24 cellular contexts compared by ENCODE assay signal in the genomic region with DNA sequence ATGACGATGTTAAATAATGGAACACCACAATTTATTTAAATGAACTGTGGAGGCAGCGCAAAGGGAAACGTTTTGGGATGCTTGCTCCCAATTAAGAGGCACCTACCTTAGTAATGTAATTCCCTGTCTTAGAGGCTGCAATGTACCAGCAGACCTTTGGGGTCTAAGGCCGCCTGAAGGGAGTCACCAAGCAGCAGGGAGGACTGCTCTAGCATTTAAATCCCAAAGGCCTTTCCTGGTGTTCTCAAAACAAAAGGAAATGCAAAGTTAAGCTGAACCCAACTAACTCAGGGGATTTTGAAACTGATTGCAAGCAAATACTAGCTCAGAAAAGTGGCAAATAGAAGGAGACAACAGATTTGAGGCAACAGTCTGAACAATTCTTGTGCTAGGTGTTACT.
"Had no signal": no experiment of that assay in that cellular context is flagged by ENCODE, and none has a peak within 500 bp of the region (broad histone marks: within the 10 kb centered on the region; RNA-seq: fewer than 3 reads in every experiment).

No MANE protein-coding gene starts in this region.

- ATAC-seq: activated T-cell treated with anti-CD3 and anti-CD28 coated beads, Interleukin-2, amount 50 U/mL, for 72 hours; heart right ventricle; left lung; mucosa of descending colon; natural killer cell treated with Interleukin-12 subunit alpha and Interleukin-12 subunit beta and Interleukin-15 and Interleukin-18, amount 100 ng/mL, for 72 hours; right lobe of liver; stimulated activated naive CD8-positive, alpha-beta T cell treated with anti-CD3 and anti-CD28 coated beads, Interleukin-15, Interleukin-2, amounts not matched to agents 100 U/mL and 50 U/mL, for 24 hours had no signal

- H3K4me3 ChIP-seq: esophagus squamous epithelium, heart right ventricle, left lung, lung, mucosa of descending colon, ovary, right lobe of liver, thoracic aorta had no signal

- H3K36me3 ChIP-seq: esophagus squamous epithelium, heart right ventricle, left lung, neutrophil, ovary, right lobe of liver, thoracic aorta had no signal

- H3K4me1 ChIP-seq: left lung, right lobe of liver had no signal

- H3K9me3 ChIP-seq: esophagus squamous epithelium, left lung, neutrophil, ovary, right lobe of liver, thoracic aorta had no signal

- DNase-seq: activated CD4-positive, alpha-beta T cell treated with anti-CD3 and anti-CD28 coated beads for 4 hours; activated CD4-positive, alpha-beta T cell treated with anti-CD3 and anti-CD28 coated beads, Interleukin-2, amount 50 U/mL, for 4 hours; activated naive CD4-positive, alpha-beta T cell treated with Interleukin-2 at 50 U/mL for 16 hours; activated T-cell treated with anti-CD3 and anti-CD28 coated beads for 4 hours; activated T-cell treated with anti-CD3 and anti-CD28 coated beads, Interleukin-2, amount 50 U/mL, for 72 hours; anterior cingulate cortex; dermis blood vessel endothelial cell; effector CD4-positive, alpha-beta T cell; esophagus squamous epithelium; foreskin melanocyte; heart right ventricle; left lung; mucosa of descending colon; ovary; right lobe of liver; stimulated activated CD4-positive, alpha-beta T cell treated with anti-CD3 and anti-CD28 coated beads, Interleukin-12 subunit alpha, Interleukin-12 subunit beta, amount 100 ng/mL, for 4 hours; stimulated activated CD4-positive, alpha-beta T cell treated with anti-CD3 and anti-CD28 coated beads, Interleukin-4, amount 100 ng/mL, for 1 hour; stimulated activated naive CD8-positive, alpha-beta T cell treated with anti-CD3 and anti-CD28 coated beads, Interleukin-15, Interleukin-2, amounts not matched to agents 100 U/mL and 50 U/mL, for 24 hours; T-helper 1 cell; trophoblast cell had no signal

- H3K27ac ChIP-seq: esophagus squamous epithelium, heart right ventricle, left lung, neutrophil, ovary, right lobe of liver, thoracic aorta had no signal

- H3K27me3 ChIP-seq: esophagus squamous epithelium, heart right ventricle, left lung, neutrophil, ovary, right lobe of liver had no signal
